8 cellular contexts compared by ENCODE assay signal in the genomic region with DNA sequence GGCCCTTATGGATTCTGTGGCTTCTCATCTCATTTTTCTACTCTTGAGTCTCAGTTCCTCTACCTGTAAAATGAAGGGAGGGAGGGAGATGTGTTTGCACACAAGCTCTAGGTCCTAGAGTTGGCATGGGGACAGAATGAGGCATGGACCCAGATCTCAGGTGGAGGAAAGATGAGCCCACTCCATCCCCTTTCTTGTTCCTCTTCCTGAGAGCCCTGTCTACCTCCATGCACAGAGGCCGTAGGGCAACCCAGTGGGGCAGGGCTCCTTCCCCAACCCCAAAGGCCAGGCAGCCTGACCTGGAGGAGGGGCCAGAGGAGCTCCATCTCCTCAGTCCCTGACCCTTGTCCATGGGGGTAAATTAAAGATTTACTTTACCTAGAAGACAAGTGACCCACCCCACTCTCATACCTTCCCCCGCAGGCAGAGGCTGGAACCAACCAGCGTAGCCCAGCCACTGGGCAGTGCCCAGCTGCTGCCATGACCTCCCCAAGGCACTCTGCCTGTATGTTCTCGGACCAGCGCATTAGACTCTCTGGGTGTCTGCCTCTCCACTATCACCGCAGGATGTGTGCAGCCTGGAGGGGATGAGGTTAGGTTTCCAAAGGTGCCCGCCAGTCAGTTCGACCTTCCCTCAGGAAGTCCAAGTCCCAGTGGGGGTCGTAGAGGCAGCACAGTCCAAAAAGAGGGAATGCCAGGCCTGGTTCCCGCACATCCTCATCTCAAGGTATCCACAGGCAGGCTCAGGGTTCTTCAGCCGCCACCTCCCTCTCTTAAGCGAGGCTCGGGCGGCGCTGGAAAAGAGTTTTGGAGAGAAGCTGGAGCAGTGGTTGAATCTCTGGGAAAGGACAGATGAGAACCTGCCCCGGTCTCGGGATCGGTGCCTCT. TPM values are rescaled to one million over a fixed set of nuclear protein-coding genes. Genes with fewer than 3 reads are reported as not detected.
A peak's percentile ranks its signal among the peaks of the same experiment; 100 is the strongest.
DNase-seq lines count a peak whose midpoint lies in the region; ATAC-seq and TF ChIP-seq lines count a peak whose summit lies in the region.

No MANE protein-coding gene starts in this region.

- intact Hi-C loops in colonic mucosa (cut with DNase I) = loop anchor here (5.0 kb wide), 1 partner anchor 117 kb away; a partner anchor contains a TSS

- no peak for TF ChIP-seq CTCF in colonic mucosa (IDR thresholded peaks at IDR 0.05)

- peak overlapping the region; percentile 61 for H3K4me3 ChIP-seq in colonic mucosa
- peak overlapping the region; percentile 40 to 92 for H3K4me3 ChIP-seq in muscle layer of colon (ENCODE audit: low read depth in 1 of 2, low read length in 2 of 2)

- H3K27me3 ChIP-seq in colonic mucosa = no peaks in the 10 kb centered on the region
- H3K27me3 ChIP-seq in muscle layer of colon (ENCODE audit: control insufficient read depth in 1 of 2, insufficient read depth in 2 of 2, low read length in 2 of 2) = no peaks in the 10 kb centered on the region

- peaks cover 28% of the 10 kb centered on the region for H3K4me1 ChIP-seq in colonic mucosa
- H3K4me1 ChIP-seq in muscle layer of colon (ENCODE audit: insufficient read depth, low read length) = peaks cover 71% of the 10 kb centered on the region

- no peaks in the 10 kb centered on the region for H3K36me3 ChIP-seq in colonic mucosa
- peaks cover 31% of the 10 kb centered on the region for H3K36me3 ChIP-seq in muscle layer of colon (ENCODE audit: insufficient read depth, low read length)

- H3K27ac ChIP-seq in colonic mucosa = peak overlapping the region; percentile 86
- peak overlapping the region; percentile 97 for H3K27ac ChIP-seq in muscle layer of colon (ENCODE audit: low read depth, low read length)

- H3K9ac ChIP-seq in colonic mucosa (ENCODE audit: low read depth in 2 of 2, low read length in 2 of 2) = peak overlapping the region; percentile 79 to 98
- H3K9ac ChIP-seq in muscle layer of colon (ENCODE audit: low read length) = peak overlapping the region; percentile 25

- H3K9me3 ChIP-seq in colonic mucosa (no peaks in the 10 kb centered on the region), muscle layer of colon (ENCODE audit: low read length) (no peaks in the 10 kb centered on the region)

- DNase-seq in NCI-H2029 treated with DMSO at 0.1 percent for 48 hours (lab: John Stamatoyannopoulos, UW) (peak; percentile 58), colonic mucosa (peak; percentile 46), COLO829 (ENCODE audit: low spot score) (no peak), HuH-7 (ENCODE audit: low spot score) (no peak)

- ATAC-seq in GM18517 (IDR thresholded peaks at IDR 0.05; ENCODE audit: unreplicated experiment) = peak; percentile 9
- ATAC-seq in HG03139 (IDR thresholded peaks at IDR 0.05; ENCODE audit: unreplicated experiment) = no peak
- no peak for ATAC-seq in HG03108 (IDR thresholded peaks at IDR 0.05; ENCODE audit: unreplicated experiment)

RNA-seq across cellular contexts. Expression of a gene that starts 3.0 kb away (rescaled TPM):
- total RNA-seq in colonic mucosa = 100 to 1,000 TPM; 152 to 159 TPM

RNA-seq across cellular contexts. Expression of a gene that starts 23.2 kb away (rescaled TPM):
- total RNA-seq in colonic mucosa = 10 to 100 TPM; 27.1 to 61.7 TPM

RNA-seq across cellular contexts. Expression of a gene that starts 38.6 kb away (rescaled TPM):
- total RNA-seq in colonic mucosa = 10 to 100 TPM; 18.3 to 18.4 TPM

RNA-seq across cellular contexts. Expression of a gene that starts 56.1 kb away (rescaled TPM):
- total RNA-seq in colonic mucosa = under 1 TPM; 0.57 to 0.88 TPM

Comparison
In these comparisons a context has a peak if more than half of its experiments do, and no peak if none do; other contexts are left out.
1. DNase-seq: peak in NCI-H2029 treated with DMSO at 0.1 percent for 48 hours (single experiment) and colonic mucosa (single experiment); none in COLO829 (single experiment) and HuH-7 (single experiment).